Comparison of ENCODE assay signal across 26 cellular contexts in the genomic region with DNA sequence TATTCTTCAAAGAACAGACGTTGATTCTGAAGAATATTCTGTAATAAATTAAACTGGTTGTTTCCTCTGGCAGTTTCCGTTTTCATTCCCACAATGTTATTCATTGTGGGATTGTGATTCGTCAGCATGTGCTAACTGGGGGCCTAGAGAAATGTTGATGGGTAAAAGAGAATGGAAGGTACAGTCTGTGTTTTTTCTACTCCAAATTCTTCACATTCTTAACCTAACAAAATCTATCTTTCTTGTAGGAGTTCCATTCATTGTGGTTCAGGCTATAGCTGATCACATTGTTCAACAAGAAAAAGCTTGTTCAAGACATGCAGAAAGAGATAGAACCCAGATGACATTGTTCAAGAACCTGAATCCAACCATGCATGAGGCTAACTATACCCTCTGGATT. TPM values are rescaled to one million over a fixed set of nuclear protein-coding genes. Genes with fewer than 3 reads are reported as not detected.
DNase-seq lines count a peak whose midpoint lies in the region; ATAC-seq and TF ChIP-seq lines count a peak whose summit lies in the region.
"Had no signal": no experiment of that assay in that cellular context is flagged by ENCODE, and none has a peak within 500 bp of the region (broad histone marks: within the 10 kb centered on the region; RNA-seq: fewer than 3 reads in every experiment).

No MANE protein-coding gene starts in this region.

- H3K27ac Mint-ChIP-seq in GM23338: no peak overlapping the region
- H3K27ac Mint-ChIP-seq: activated naive CD4-positive, alpha-beta T cell treated with anti-CD3 and anti-CD28 coated beads, Interleukin-2, amount 10 ng/mL, durations not matched to agents 7 days and 5 days; activated T-cell treated with anti-CD3 and anti-CD28 coated beads, Interleukin-2, amount 50 U/mL, for 72 hours; CD4-positive, CD25-positive, alpha-beta regulatory T cell; natural killer cell had no signal

- no peaks in the 10 kb centered on the region; the same call in 2 of the 3 replicates for H3K36me3 Mint-ChIP-seq in GM23338 (ENCODE audit: low read depth)
- H3K36me3 Mint-ChIP-seq: activated naive CD4-positive, alpha-beta T cell treated with anti-CD3 and anti-CD28 coated beads, Interleukin-2, amount 10 ng/mL, durations not matched to agents 7 days and 5 days; CD4-positive, CD25-positive, alpha-beta regulatory T cell; natural killer cell had no signal

- DNase-seq in AG08395 (ENCODE audit: low spot score) (peak; percentile 25), GM23338 (ENCODE audit: low spot score) (peak; percentile 36), adrenal gland (no peak), hepatic stellate cell (ENCODE audit: low spot score) (peak; percentile 5), HK-2 (ENCODE audit: unreplicated experiment) (no peak)
- no peak for DNase-seq in effector CD8-positive, alpha-beta T cell (lab: John Stamatoyannopoulos, UW)
- DNase-seq: activated naive CD4-positive, alpha-beta T cell treated with anti-CD3 and anti-CD28 coated beads, Interleukin-2, amount 10 ng/mL, durations not matched to agents 7 days and 5 days; activated T-cell treated with anti-CD3 and anti-CD28 coated beads, Interleukin-2, amount 50 U/mL, for 72 hours; CD4-positive, CD25-positive, alpha-beta regulatory T cell; hypothalamus; Kasumi-1; kidney; mesendoderm; natural killer cell; NCI-H1092; NCI-H2107; ovary; T1000 had no signal

- no peak for TF ChIP-seq CTCF in GM23338 (conservative IDR thresholded peaks at IDR 0.05; ENCODE audit: low read depth in 2 of 2)
- TF ChIP-seq CTCF in adrenal gland (IDR thresholded peaks at IDR 0.05): no peak

- intact Hi-C loops in adrenal gland (cut with DNase I): no loop called here

- 0 out of 2 replicates have a peak, but pooled peaks cover 5% of the 10 kb centered on the region for H3K9me2 ChIP-seq in GM23338 (ENCODE audit: insufficient read depth)

- H3K9me3 ChIP-seq in adrenal gland (replicated peaks in 1 of 3): no peaks in the 10 kb centered on the region
- H3K9me3 ChIP-seq: ascending aorta, HAP-1, ovary had no signal

- H3K4me3 ChIP-seq in GM23338 (no peak overlapping the region), adrenal gland (peak overlapping the region in 1 of 4 donors; percentile 26)
- H3K4me3 ChIP-seq: ascending aorta, HAP-1, ovary had no signal

- ATAC-seq in GM23338: no peak
- no peak for ATAC-seq in HG02610 (IDR thresholded peaks at IDR 0.05; ENCODE audit: unreplicated experiment)
- ATAC-seq in GM19351 (IDR thresholded peaks at IDR 0.05; ENCODE audit: unreplicated experiment): no peak
- ATAC-seq: activated CD4-positive, CD25-positive, alpha-beta regulatory T cell treated with anti-CD3 and anti-CD28 coated beads, Interleukin-2, amount 50 U/mL, for 24 hours; activated T-cell treated with anti-CD3 and anti-CD28 coated beads, Interleukin-2, amount 50 U/mL, for 72 hours; natural killer cell; sciatic nerve had no signal

- WGBS in adrenal gland, 4 donors: 25 to 40% (median 30%) methylated on average over 3 of the region's 3 CpGs

- no peak overlapping the region for H3K4me3 Mint-ChIP-seq in GM23338
- H3K4me3 Mint-ChIP-seq: activated naive CD4-positive, alpha-beta T cell treated with anti-CD3 and anti-CD28 coated beads, Interleukin-2, amount 10 ng/mL, durations not matched to agents 7 days and 5 days; activated T-cell treated with anti-CD3 and anti-CD28 coated beads, Interleukin-2, amount 50 U/mL, for 72 hours; CD4-positive, CD25-positive, alpha-beta regulatory T cell; natural killer cell had no signal

- peaks cover 4% of the 10 kb centered on the region; the same call in 1 of the 3 replicates for H3K9me3 Mint-ChIP-seq in GM23338
- H3K9me3 Mint-ChIP-seq: activated naive CD4-positive, alpha-beta T cell treated with anti-CD3 and anti-CD28 coated beads, Interleukin-2, amount 10 ng/mL, durations not matched to agents 7 days and 5 days; activated T-cell treated with anti-CD3 and anti-CD28 coated beads, Interleukin-2, amount 50 U/mL, for 72 hours had no signal

- TF ChIP-seq POLR2A in adrenal gland (IDR thresholded peaks at IDR 0.05): no peak

- peak overlapping the region; percentile 41 for H3K4me2 ChIP-seq in GM23338

- peaks cover 17% of the 10 kb centered on the region for H3K4me1 Mint-ChIP-seq in GM23338
- H3K4me1 Mint-ChIP-seq: activated naive CD4-positive, alpha-beta T cell treated with anti-CD3 and anti-CD28 coated beads, Interleukin-2, amount 10 ng/mL, durations not matched to agents 7 days and 5 days; natural killer cell had no signal

- H3K27ac ChIP-seq in GM23338 (ENCODE audit: low read depth) (no peak overlapping the region), adrenal gland (peak overlapping the region in 3 of 5 donors; percentile 4 to 76 (median 70))
- H3K27ac ChIP-seq: ascending aorta, ovary had no signal

- H3K27me3 Mint-ChIP-seq in GM23338 (ENCODE audit: insufficient read depth, low read depth, poor library complexity): no peaks in the 10 kb centered on the region

- H3F3A ChIP-seq in GM23338 (replicated peaks; ENCODE audit: low read depth): no peaks in the 10 kb centered on the region

- H3K36me3 ChIP-seq in GM23338 (ENCODE audit: insufficient read depth): no peaks in the 10 kb centered on the region
- H3K36me3 ChIP-seq in adrenal gland (replicated peaks in 1 of 2): no peaks in the 10 kb centered on the region
- H3K36me3 ChIP-seq: ascending aorta, HAP-1, ovary had no signal

- no peaks in the 10 kb centered on the region for H3K79me2 ChIP-seq in GM23338 (replicated peaks; ENCODE audit: insufficient read depth)

- H2AFZ ChIP-seq in GM23338: peak overlapping the region; percentile 60

- H3K27me3 ChIP-seq in GM23338 (ENCODE audit: insufficient read depth): no peaks in the 10 kb centered on the region
- H3K27me3 ChIP-seq in adrenal gland: no peaks in the 10 kb centered on the region
- H3K27me3 ChIP-seq: ascending aorta, ovary had no signal

- no peaks in the 10 kb centered on the region for H4K20me1 ChIP-seq in GM23338 (replicated peaks; ENCODE audit: insufficient read depth)

- H3K4me1 ChIP-seq in GM23338 (ENCODE audit: insufficient read depth) (peaks cover 16% of the 10 kb centered on the region; the same call in 1 of the 2 replicates), adrenal gland (replicated peaks in 1 of 2) (no peaks in the 10 kb centered on the region)
- H3K4me1 ChIP-seq: ascending aorta, HAP-1 had no signal

TF ChIP-seq in GM23338, 12 proteins besides CTCF, POLR2A, EP300 and RAD21 (continues in another document):
- TF ChIP-seq, protein P1, sequence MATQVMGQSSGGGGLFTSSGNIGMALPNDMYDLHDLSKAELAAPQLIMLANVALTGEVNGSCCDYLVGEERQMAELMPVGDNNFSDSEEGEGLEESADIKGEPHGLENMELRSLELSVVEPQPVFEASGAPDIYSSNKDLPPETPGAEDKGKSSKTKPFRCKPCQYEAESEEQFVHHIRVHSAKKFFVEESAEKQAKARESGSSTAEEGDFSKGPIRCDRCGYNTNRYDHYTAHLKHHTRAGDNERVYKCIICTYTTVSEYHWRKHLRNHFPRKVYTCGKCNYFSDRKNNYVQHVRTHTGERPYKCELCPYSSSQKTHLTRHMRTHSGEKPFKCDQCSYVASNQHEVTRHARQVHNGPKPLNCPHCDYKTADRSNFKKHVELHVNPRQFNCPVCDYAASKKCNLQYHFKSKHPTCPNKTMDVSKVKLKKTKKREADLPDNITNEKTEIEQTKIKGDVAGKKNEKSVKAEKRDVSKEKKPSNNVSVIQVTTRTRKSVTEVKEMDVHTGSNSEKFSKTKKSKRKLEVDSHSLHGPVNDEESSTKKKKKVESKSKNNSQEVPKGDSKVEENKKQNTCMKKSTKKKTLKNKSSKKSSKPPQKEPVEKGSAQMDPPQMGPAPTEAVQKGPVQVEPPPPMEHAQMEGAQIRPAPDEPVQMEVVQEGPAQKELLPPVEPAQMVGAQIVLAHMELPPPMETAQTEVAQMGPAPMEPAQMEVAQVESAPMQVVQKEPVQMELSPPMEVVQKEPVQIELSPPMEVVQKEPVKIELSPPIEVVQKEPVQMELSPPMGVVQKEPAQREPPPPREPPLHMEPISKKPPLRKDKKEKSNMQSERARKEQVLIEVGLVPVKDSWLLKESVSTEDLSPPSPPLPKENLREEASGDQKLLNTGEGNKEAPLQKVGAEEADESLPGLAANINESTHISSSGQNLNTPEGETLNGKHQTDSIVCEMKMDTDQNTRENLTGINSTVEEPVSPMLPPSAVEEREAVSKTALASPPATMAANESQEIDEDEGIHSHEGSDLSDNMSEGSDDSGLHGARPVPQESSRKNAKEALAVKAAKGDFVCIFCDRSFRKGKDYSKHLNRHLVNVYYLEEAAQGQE (IDR thresholded peaks at IDR 0.05; ENCODE audit: unreplicated experiment): no peak
- TF ChIP-seq ZNF114 (CRISPR knock-in tag; IDR thresholded peaks at IDR 0.05) (no peak), CREB1 (CRISPR knock-in tag; IDR thresholded peaks at IDR 0.05; ENCODE audit: low read depth) (no peak), EZH2 (IDR thresholded peaks at IDR 0.05; ENCODE audit: low read depth, unreplicated experiment) (no peak), STAT1 (IDR thresholded peaks at IDR 0.05; ENCODE audit: unreplicated experiment) (no peak), JUNB (IDR thresholded peaks at IDR 0.05; ENCODE audit: unreplicated experiment) (no peak), NANOG (IDR thresholded peaks at IDR 0.05; ENCODE audit: borderline replicate concordance) (no peak)

RNA-seq across cellular contexts. Expression of a gene that starts 5.9 kb away (rescaled TPM):
- total RNA-seq in GM23338 (2014; rRNA removed; shearing (Covaris generic)): 0.04 TPM in 1 of 2 replicates, not detected in the other
- polyA plus RNA-seq in GM23338 (2016; fragmentation: Nextera tagmentation; extraction: Ambion mirVana): not detected in 2 replicates
- 100 to 1,000 TPM in 7 of 8 donors, 10 to 100 TPM in 1; 57.4 to 690 (median 399) TPM for total RNA-seq in adrenal gland
- polyA plus RNA-seq in adrenal gland: 100 to 1,000 TPM in 2 of 3 donors, 10 to 100 TPM in 1; 58.4 to 169 (median 129) TPM
- total RNA-seq: activated CD8-positive, alpha-beta memory T cell treated with anti-CD3 and anti-CD28 coated beads for 36 hours; activated T-cell treated with anti-CD3 and anti-CD28 coated beads, Interleukin-2, amount 50 U/mL, for 72 hours; CD4-positive, CD25-positive, alpha-beta regulatory T cell; NCI-H460 had no signal

RNA-seq across cellular contexts. Expression of a gene that starts 53.7 kb away (rescaled TPM):
- total RNA-seq in GM23338 (2014; rRNA removed; shearing (Covaris generic)): 0.14 and 1.6 TPM in 2 replicates
- polyA plus RNA-seq in GM23338 (2016; fragmentation: Nextera tagmentation; extraction: Ambion mirVana): 0.36 TPM in 1 of 2 replicates, not detected in the other
- 1 to 10 TPM; 1.1 to 8.9 (median 3.9) TPM for total RNA-seq in adrenal gland
- polyA plus RNA-seq in adrenal gland: 1 to 10 TPM; 3.2 to 6.2 (median 5.9) TPM
- total RNA-seq: activated CD8-positive, alpha-beta memory T cell treated with anti-CD3 and anti-CD28 coated beads for 36 hours; activated T-cell treated with anti-CD3 and anti-CD28 coated beads, Interleukin-2, amount 50 U/mL, for 72 hours; ascending aorta; CD4-positive, CD25-positive, alpha-beta regulatory T cell had no signal
- polyA plus RNA-seq: CD4-positive, CD25-positive, alpha-beta regulatory T cell had no signal

Comparison
In these comparisons a context has a peak if more than half of its experiments do, and no peak if none do; other contexts are left out.
1. DNase-seq: peak in AG08395 (single experiment), GM23338 (single experiment) and hepatic stellate cell (single experiment); none in adrenal gland (0 of 7), HK-2 (single experiment) and effector CD8-positive, alpha-beta T cell (single experiment).
2. RNA of a gene that starts 5.9 kb away (total RNA-seq): 57.4 to 690 TPM in adrenal gland; 0.04 TPM in GM23338; every median in the first group is over 10 times any median in the second.